ENCODE assay signal across 1 cellular context in genomic region chr1:43206721-43207228, GRCh38.
TF ChIP-seq lines count a peak whose summit lies in the region.

No MANE protein-coding gene starts in this region.

TF ChIP-seq in HepG2, 621 proteins besides CTCF, POLR2A, EP300 and RAD21 (continued from another document and continues in another):
- TF ChIP-seq GMEB2 (CRISPR knock-in tag; IDR thresholded peaks at IDR 0.05; ENCODE audit: low read depth) (no peak), ZSCAN22 (CRISPR knock-in tag; IDR thresholded peaks at IDR 0.05) (no peak), ZKSCAN5 (CRISPR knock-in tag; IDR thresholded peaks at IDR 0.05) (no peak), ZBTB37 (CRISPR knock-in tag; IDR thresholded peaks at IDR 0.05) (no peak), POLR2AphosphoS2 (IDR thresholded peaks at IDR 0.05; ENCODE audit: low read depth, low read length) (no peak), NR2F6 (IDR thresholded peaks at IDR 0.05) (peak; percentile 23; the same call in 1 of the 2 replicates), NR2F6 (CRISPR knock-in tag; IDR thresholded peaks at IDR 0.05) (0 out of 2 replicates have a peak, but pooled peaks have one; percentile 9), NFATC3 (CRISPR knock-in tag; IDR thresholded peaks at IDR 0.05) (no peak), STAT5B (CRISPR knock-in tag; IDR thresholded peaks at IDR 0.05) (no peak), ZFP36L2 (CRISPR knock-in tag; IDR thresholded peaks at IDR 0.05) (no peak), ZNF142 (CRISPR knock-in tag; IDR thresholded peaks at IDR 0.05) (no peak), ATF5 (CRISPR knock-in tag; IDR thresholded peaks at IDR 0.05; ENCODE audit: low read depth) (no peak), ADNP (CRISPR knock-in tag; IDR thresholded peaks at IDR 0.05) (no peak), MLLT10 (CRISPR knock-in tag; IDR thresholded peaks at IDR 0.05) (no peak), ZNF530 (CRISPR knock-in tag; IDR thresholded peaks at IDR 0.05; ENCODE audit: low read depth) (no peak), ZNF850 (CRISPR knock-in tag; conservative IDR thresholded peaks at IDR 0.05) (no peak), ZBTB43 (CRISPR knock-in tag; conservative IDR thresholded peaks at IDR 0.05) (no peak), ZNF501 (CRISPR knock-in tag; IDR thresholded peaks at IDR 0.05) (no peak), CREB1 (IDR thresholded peaks at IDR 0.05) (peak; percentile 25; the same call in 1 of the 2 replicates), CREB1 (CRISPR knock-in tag; IDR thresholded peaks at IDR 0.05) (peak; percentile 91), ZNF678 (CRISPR knock-in tag; IDR thresholded peaks at IDR 0.05) (no peak), PATZ1 (CRISPR knock-in tag; IDR thresholded peaks at IDR 0.05) (peak; percentile 59; the same call in 1 of the 2 replicates), ETV6 (CRISPR knock-in tag; conservative IDR thresholded peaks at IDR 0.05) (peak; percentile 70; the same call in 1 of the 2 replicates), MIER3 (CRISPR knock-in tag; IDR thresholded peaks at IDR 0.05; ENCODE audit: borderline replicate concordance) (peak; percentile 43; the same call in 1 of the 2 replicates), RARA (CRISPR knock-in tag; IDR thresholded peaks at IDR 0.05) (peak; percentile 70), HNF4A (CRISPR knock-in tag; IDR thresholded peaks at IDR 0.05) (peak; percentile 41), DPF2 (CRISPR knock-in tag; IDR thresholded peaks at IDR 0.05; ENCODE audit: borderline replicate concordance, low read depth) (peak; percentile 66), CSRNP2 (CRISPR knock-in tag; conservative IDR thresholded peaks at IDR 0.05; ENCODE audit: low read depth) (no peak), BCL6 (CRISPR knock-in tag; IDR thresholded peaks at IDR 0.05) (peak; percentile 23; the same call in 1 of the 2 replicates), SMAD1 (CRISPR knock-in tag; IDR thresholded peaks at IDR 0.05; ENCODE audit: borderline replicate concordance, low read depth) (0 out of 2 replicates have a peak, but pooled peaks have one; percentile 33), ZNF652 (CRISPR knock-in tag; IDR thresholded peaks at IDR 0.05; ENCODE audit: borderline replicate concordance, low read depth) (peak; percentile 10; the same call in 1 of the 2 replicates), PRDM15 (CRISPR knock-in tag; IDR thresholded peaks at IDR 0.05) (no peak), MIXL1 (CRISPR knock-in tag; IDR thresholded peaks at IDR 0.05) (peak; percentile 38; the same call in 1 of the 2 replicates), ZNF335 (CRISPR knock-in tag; IDR thresholded peaks at IDR 0.05) (no peak), THAP11 (CRISPR knock-in tag; IDR thresholded peaks at IDR 0.05) (0 out of 2 replicates have a peak, but pooled peaks have one; percentile 39), ZNF446 (CRISPR knock-in tag; IDR thresholded peaks at IDR 0.05) (no peak), SRSF9 (IDR thresholded peaks at IDR 0.05; ENCODE audit: borderline replicate concordance, insufficient read depth, low read depth, low read length, poor library complexity, severe bottlenecking) (no peak), GLI4 (CRISPR knock-in tag; IDR thresholded peaks at IDR 0.05; ENCODE audit: borderline replicate concordance) (no peak), MXD1 (CRISPR knock-in tag; IDR thresholded peaks at IDR 0.05) (no peak), HOXD1 (CRISPR knock-in tag; IDR thresholded peaks at IDR 0.05) (0 out of 2 replicates have a peak, but pooled peaks have one; percentile 39), HINFP (CRISPR knock-in tag; IDR thresholded peaks at IDR 0.05; ENCODE audit: low read depth) (no peak)
